Comparison of ENCODE assay signal across 8 cellular contexts in the genomic region with DNA sequence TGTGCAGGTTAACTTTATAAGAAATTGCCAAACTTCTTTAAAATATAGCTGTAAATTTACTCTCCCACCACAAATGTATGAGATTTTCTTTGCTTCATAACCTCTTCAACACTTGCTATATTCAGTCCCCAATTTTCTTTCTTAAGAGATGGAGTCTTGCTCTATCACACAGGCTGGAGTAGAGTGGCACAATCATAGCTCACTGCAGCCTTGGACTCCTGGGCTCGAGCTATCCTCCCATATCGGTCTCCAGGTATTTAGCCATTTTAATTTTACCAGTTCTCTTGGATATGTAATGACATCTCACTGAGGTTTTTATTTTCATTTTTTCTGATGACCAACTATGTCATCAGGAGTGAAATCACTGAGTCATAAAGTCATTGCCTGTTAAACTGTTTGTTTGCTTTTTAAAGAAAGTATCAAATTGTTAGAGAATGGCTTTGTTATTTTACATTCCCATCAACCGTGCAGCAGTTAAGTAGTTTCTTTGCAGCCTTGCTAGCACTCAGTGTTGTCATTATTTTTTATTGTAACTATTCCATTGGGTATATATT. TPM values are rescaled to one million over a fixed set of nuclear protein-coding genes. Genes with fewer than 3 reads are reported as not detected.
DNase-seq lines count a peak whose midpoint lies in the region; ATAC-seq and TF ChIP-seq lines count a peak whose summit lies in the region.
"Not testable (repeated sequence)": the region's sequence is repeated elsewhere in the genome, so short reads cannot be mapped to it uniquely, and the experiment has no call there.

No MANE protein-coding gene starts in this region.

- dilution Hi-C loops in mammary epithelial cell (cut with HindIII; ENCODE audit: low sequenced_read_pairs): not testable (repeated sequence)

- H3K4me2 ChIP-seq in mammary epithelial cell (ENCODE audit: insufficient read depth, low read depth, low read length): peak overlapping the region; percentile 42

- not testable (repeated sequence) for DNase-seq in CD4-positive, alpha-beta memory T cell; HFF-Myc (ENCODE audit: extremely low read depth, low read depth); activated T-cell treated with anti-CD3 and anti-CD28 coated beads, Interleukin-2, amount 50 U/mL, for 72 hours; natural killer cell treated with Interleukin-12 subunit alpha and Interleukin-12 subunit beta and Interleukin-15 and Interleukin-18, amount 100 ng/mL, for 72 hours (ENCODE audit: low spot score)
- DNase-seq in SJSA1 (ENCODE audit: low read depth in 1 of 2, low spot score in 2 of 2): peak in 1 of 2 experiments; percentile 21
- DNase-seq in mammary epithelial cell: peak; percentile 4
- peak; percentile 6 for DNase-seq in fibroblast of the aortic adventitia (ENCODE audit: low read depth)
- peak; percentile 8 for DNase-seq in superior temporal gyrus (ENCODE audit: extremely low spot score)

- POLR2A ChIA-PET in CD4-positive, alpha-beta memory T cell (lab: Charles Lee; ENCODE audit: partially characterized antibody): not testable (repeated sequence)

- H3K27me3 Mint-ChIP-seq in CD4-positive, alpha-beta memory T cell; activated T-cell treated with anti-CD3 and anti-CD28 coated beads, Interleukin-2, amount 50 U/mL, for 72 hours (ENCODE audit: low read depth); natural killer cell treated with Interleukin-12 subunit alpha and Interleukin-12 subunit beta and Interleukin-15 and Interleukin-18, amount 100 ng/mL, for 72 hours: not testable (repeated sequence)

- H4K20me1 ChIP-seq in mammary epithelial cell (ENCODE audit: insufficient read depth, low read length): not testable (repeated sequence)

- not testable (repeated sequence) for H2AFZ ChIP-seq in mammary epithelial cell (ENCODE audit: low read depth, low read length)

- H3K4me1 Mint-ChIP-seq in CD4-positive, alpha-beta memory T cell: peaks cover 14 to 25% (median 17%) of the 10 kb centered on the region in 4 donors
- peaks cover 19% of the 10 kb centered on the region for H3K4me1 Mint-ChIP-seq in activated T-cell treated with anti-CD3 and anti-CD28 coated beads, Interleukin-2, amount 50 U/mL, for 72 hours (ENCODE audit: low read depth)
- H3K4me1 Mint-ChIP-seq in natural killer cell treated with Interleukin-12 subunit alpha and Interleukin-12 subunit beta and Interleukin-15 and Interleukin-18, amount 100 ng/mL, for 72 hours (ENCODE audit: low read depth in 2 of 2): peaks cover 15 to 26% of the 10 kb centered on the region in 2 donors

- H3K27ac ChIP-seq in CD4-positive, alpha-beta memory T cell (ENCODE audit: low read depth, low read length): not testable (repeated sequence)
- H3K27ac ChIP-seq in SJSA1 (peak overlapping the region; percentile 28; the same call in 1 of the 2 replicates), mammary epithelial cell (ENCODE audit: insufficient read depth, low read depth, low read length) (peak overlapping the region; percentile 15)

- not testable (repeated sequence) for H3K36me3 ChIP-seq in CD4-positive, alpha-beta memory T cell (ENCODE audit: insufficient read depth, low read length); SJSA1; mammary epithelial cell (ENCODE audit: insufficient read depth, low read length)

- H3K9ac ChIP-seq in mammary epithelial cell (ENCODE audit: insufficient read depth, low read length): not testable (repeated sequence)

- ATAC-seq in activated T-cell treated with anti-CD3 and anti-CD28 coated beads, Interleukin-2, amount 50 U/mL, for 72 hours (replicated peaks in 1 of 2); natural killer cell treated with Interleukin-12 subunit alpha and Interleukin-12 subunit beta and Interleukin-15 and Interleukin-18, amount 100 ng/mL, for 72 hours: not testable (repeated sequence)

- in situ Hi-C loops in mammary epithelial cell (cut with MboI; ENCODE audit: low sequenced_read_pairs in 2 of 2): not testable (repeated sequence)

- not testable (repeated sequence) for H3K4me3 ChIP-seq in CD4-positive, alpha-beta memory T cell (ENCODE audit: low read length in 2 of 2); SJSA1; mammary epithelial cell (replicated peaks in 1 of 3; ENCODE audit: insufficient read depth in 1 of 3, low read depth in 2 of 3, low read length in 3 of 3); fibroblast of the aortic adventitia (ENCODE audit: low read depth, low read length)
- H3K4me3 ChIP-seq in HFF-Myc (replicated peaks; ENCODE audit: low read depth, low read length): peak overlapping the region; percentile 11; the same call in 1 of the 2 replicates

- not testable (repeated sequence) for BruUV-seq in mammary epithelial cell (replicated peaks; lab: Mats Ljungman, UMichigan)

- H3K9me3 Mint-ChIP-seq in CD4-positive, alpha-beta memory T cell; activated T-cell treated with anti-CD3 and anti-CD28 coated beads, Interleukin-2, amount 50 U/mL, for 72 hours; natural killer cell treated with Interleukin-12 subunit alpha and Interleukin-12 subunit beta and Interleukin-15 and Interleukin-18, amount 100 ng/mL, for 72 hours: not testable (repeated sequence)

- 64% methylated on average over 3 of the region's 3 CpGs for WGBS in mammary epithelial cell (ENCODE audit: low coverage, missing lambda C conversion rate)

- intact Hi-C loops in CD4-positive, alpha-beta memory T cell (cut with micrococcal nuclease); mammary epithelial cell (cut with micrococcal nuclease): not testable (repeated sequence)

- H3K36me3 Mint-ChIP-seq in CD4-positive, alpha-beta memory T cell; activated T-cell treated with anti-CD3 and anti-CD28 coated beads, Interleukin-2, amount 50 U/mL, for 72 hours (ENCODE audit: insufficient read depth in 2 of 2); natural killer cell treated with Interleukin-12 subunit alpha and Interleukin-12 subunit beta and Interleukin-15 and Interleukin-18, amount 100 ng/mL, for 72 hours: not testable (repeated sequence)

- peak overlapping the region in 6 of 8 donors; percentile 13 to 61 (median 42) for H3K4me3 Mint-ChIP-seq in CD4-positive, alpha-beta memory T cell
- H3K4me3 Mint-ChIP-seq in activated T-cell treated with anti-CD3 and anti-CD28 coated beads, Interleukin-2, amount 50 U/mL, for 72 hours: peak overlapping the region; percentile 58 to 73
- peak overlapping the region; percentile 61 for H3K4me3 Mint-ChIP-seq in natural killer cell treated with Interleukin-12 subunit alpha and Interleukin-12 subunit beta and Interleukin-15 and Interleukin-18, amount 100 ng/mL, for 72 hours

- TF ChIP-seq CTCF in HFF-Myc (IDR thresholded peaks at IDR 0.05; ENCODE audit: low read depth, low read length, missing control alignments); mammary epithelial cell (conservative IDR thresholded peaks at IDR 0.05 in 1 of 2, IDR thresholded peaks at IDR 0.05 in 1 of 2; ENCODE audit: extremely low read depth in 1 of 2, insufficient read depth in 1 of 2, low read depth in 1 of 2, low read length in 2 of 2); fibroblast of the aortic adventitia (IDR thresholded peaks at IDR 0.05; ENCODE audit: insufficient read depth, low read length): not testable (repeated sequence)

- CTCF ChIA-PET in CD4-positive, alpha-beta memory T cell (lab: Charles Lee; ENCODE audit: partially characterized antibody); mammary epithelial cell (lab: Charles Lee; ENCODE audit: low non-redundant PET): not testable (repeated sequence)

- H3K79me2 ChIP-seq in mammary epithelial cell (ENCODE audit: insufficient read depth, low read length): peaks cover 38% of the 10 kb centered on the region

- H3K4me1 ChIP-seq in CD4-positive, alpha-beta memory T cell (ENCODE audit: insufficient read depth, low read length); SJSA1 (replicated peaks); mammary epithelial cell (ENCODE audit: insufficient read depth, low read length): not testable (repeated sequence)

- H3K27ac Mint-ChIP-seq in CD4-positive, alpha-beta memory T cell: peak overlapping the region in 2 of 7 donors; percentile 30 to 50
- H3K27ac Mint-ChIP-seq in activated T-cell treated with anti-CD3 and anti-CD28 coated beads, Interleukin-2, amount 50 U/mL, for 72 hours: peak overlapping the region; percentile 78
- H3K27ac Mint-ChIP-seq in natural killer cell treated with Interleukin-12 subunit alpha and Interleukin-12 subunit beta and Interleukin-15 and Interleukin-18, amount 100 ng/mL, for 72 hours: peak overlapping the region in 1 of 2 donors; percentile 79

- H3K9me3 ChIP-seq in CD4-positive, alpha-beta memory T cell (ENCODE audit: control insufficient read depth in 1 of 2, low read length in 2 of 2); SJSA1 (replicated peaks); mammary epithelial cell (replicated peaks; ENCODE audit: insufficient read depth, low read length): not testable (repeated sequence)

- H3K27me3 ChIP-seq in CD4-positive, alpha-beta memory T cell (ENCODE audit: insufficient read depth, low read length); SJSA1 (replicated peaks); mammary epithelial cell (ENCODE audit: insufficient read depth, low read length): not testable (repeated sequence)

RNA-seq across cellular contexts. Expression of a gene that starts 17.2 kb away (rescaled TPM):
- 1 to 10 TPM; 4.7 to 4.9 TPM for total RNA-seq in CD4-positive, alpha-beta memory T cell
- under 1 TPM in 1 of 2 donors, not detected in 1; 0.39 TPM for polyA plus RNA-seq in CD4-positive, alpha-beta memory T cell
- total RNA-seq in SJSA1 (2014; rRNA removed; shearing (Covaris generic)): 1.4 and 2.0 TPM in 2 replicates
- 1 to 10 TPM; 1.5 to 1.6 TPM for total RNA-seq in activated T-cell treated with anti-CD3 and anti-CD28 coated beads, Interleukin-2, amount 50 U/mL, for 72 hours
- total RNA-seq in mammary epithelial cell: 1 to 10 TPM; 2.3 to 2.8 TPM
- 1.7 TPM for polyA plus RNA-seq in mammary epithelial cell
- polyA minus RNA-seq in mammary epithelial cell: not detected
- total RNA-seq in fibroblast of the aortic adventitia (ENCODE audit: low replicate concordance): 0.82 and 2.6 TPM in 2 replicates
- 1 to 10 TPM; 2.1 to 2.2 TPM for total RNA-seq in natural killer cell treated with Interleukin-12 subunit alpha and Interleukin-12 subunit beta and Interleukin-15 and Interleukin-18, amount 100 ng/mL, for 72 hours
